Comparison of ENCODE assay signal across 8 cellular contexts in genomic region chr7:150903627-150904026, GRCh38. TPM values are rescaled to one million over a fixed set of nuclear protein-coding genes. Genes with fewer than 3 reads are reported as not detected.
DNase-seq lines count a peak whose midpoint lies in the region; ATAC-seq and TF ChIP-seq lines count a peak whose summit lies in the region.

No MANE protein-coding gene starts in this region.

- H3K27me3 Mint-ChIP-seq in activated naive CD4-positive, alpha-beta T cell treated with anti-CD3 and anti-CD28 coated beads, Interleukin-2, amount 10 ng/mL, durations not matched to agents 7 days and 5 days: peaks cover 78% of the 10 kb centered on the region

- peak overlapping the region in 1 of 2 donors; percentile 28 for H3K27ac Mint-ChIP-seq in activated naive CD4-positive, alpha-beta T cell treated with anti-CD3 and anti-CD28 coated beads, Interleukin-2, amount 50 U/mL, for 72 hours
- no peak overlapping the region for H3K27ac Mint-ChIP-seq in activated naive CD4-positive, alpha-beta T cell treated with anti-CD3 and anti-CD28 coated beads, Interleukin-2, amount 10 ng/mL, durations not matched to agents 7 days and 5 days

- H3K9me3 ChIP-seq in right atrium auricular region: no peaks in the 10 kb centered on the region
- H3K9me3 ChIP-seq in aorta (ENCODE audit: control insufficient read depth, low read length): no peaks in the 10 kb centered on the region

- H3K4me3 ChIP-seq in right atrium auricular region (no peak overlapping the region), aorta (ENCODE audit: low read length in 2 of 2) (no peak overlapping the region)

- 0 to 2% methylated on average over 12 of the region's 12 CpGs for WGBS in aorta, 2 donors

- H3K4me1 Mint-ChIP-seq in activated naive CD4-positive, alpha-beta T cell treated with anti-CD3 and anti-CD28 coated beads, Interleukin-2, amount 10 ng/mL, durations not matched to agents 7 days and 5 days: no peaks in the 10 kb centered on the region

- CTCF ChIA-PET in activated naive CD4-positive, alpha-beta T cell treated with anti-CD3 and anti-CD28 coated beads, Interleukin-2, amount 10 ng/mL, durations not matched to agents 7 days and 5 days (lab: Charles Lee): interaction anchor here (0.8 to 1.0 kb wide), 2 partner anchors 27 to 207 kb away, joined by 3 to 4 read pairs; no protein-coding TSS in a partner anchor

- H3K4me1 ChIP-seq in right atrium auricular region: peaks cover 0 to 35% of the 10 kb centered on the region in 2 donors
- peaks cover 0 to 3% of the 10 kb centered on the region in 2 donors for H3K4me1 ChIP-seq in aorta (ENCODE audit: control insufficient read depth in 1 of 2, insufficient read depth in 2 of 2, low read length in 2 of 2)

- no peak overlapping the region for H3K4me3 Mint-ChIP-seq in activated naive CD4-positive, alpha-beta T cell treated with anti-CD3 and anti-CD28 coated beads, Interleukin-2, amount 10 ng/mL, durations not matched to agents 7 days and 5 days

- intact Hi-C loops in aorta (cut with DNase I): no loop called here

- H3K27me3 ChIP-seq in right atrium auricular region (no peaks in the 10 kb centered on the region), aorta (ENCODE audit: control insufficient read depth in 1 of 2, insufficient read depth in 2 of 2, low read length in 1 of 2) (no peaks in the 10 kb centered on the region)

- peak; percentile 47 to 52 for ATAC-seq in activated naive CD4-positive, alpha-beta T cell treated with anti-CD3 and anti-CD28 coated beads, Interleukin-2, amount 50 U/mL, for 72 hours
- ATAC-seq in aorta (ENCODE audit: low FRiP score): peak; percentile 77
- no peak for ATAC-seq in HG03442 (IDR thresholded peaks at IDR 0.05; ENCODE audit: unreplicated experiment)
- no peak for ATAC-seq in HG02678 (IDR thresholded peaks at IDR 0.05; ENCODE audit: unreplicated experiment)

- no peak for DNase-seq in activated naive CD4-positive, alpha-beta T cell treated with anti-CD3 and anti-CD28 coated beads, Interleukin-2, amount 50 U/mL, for 72 hours (ENCODE audit: low spot score in 2 of 2)
- DNase-seq in activated naive CD4-positive, alpha-beta T cell treated with anti-CD3 and anti-CD28 coated beads, Interleukin-2, amount 10 ng/mL, durations not matched to agents 7 days and 5 days: no peak
- DNase-seq in T1000 (lab: John Stamatoyannopoulos, UW) (peak; percentile 9), right atrium auricular region (ENCODE audit: low spot score) (no peak), aorta (peak; percentile 80 to 91), GM13977 (ENCODE audit: low spot score) (no peak)

- H3K27ac ChIP-seq in right atrium auricular region (peak overlapping the region; percentile 29 to 47), aorta (ENCODE audit: low read depth in 1 of 2, low read length in 2 of 2) (peak overlapping the region in 1 of 2 donors; percentile 22)

- in situ Hi-C loops in GM13977 (cut with MboI; ENCODE audit: low pct_unique_long_range_greater_than_20kb, low sequenced_read_pairs, unreplicated experiment): no loop called here

- no peak for TF ChIP-seq CTCF in right atrium auricular region (IDR thresholded peaks at IDR 0.05)
- TF ChIP-seq CTCF in GM13977 (IDR thresholded peaks at IDR 0.05; ENCODE audit: extremely low read depth, insufficient read depth, missing control alignments): no peak

- H3K36me3 ChIP-seq in right atrium auricular region: no peaks in the 10 kb centered on the region
- H3K36me3 ChIP-seq in aorta (ENCODE audit: control insufficient read depth in 1 of 2, insufficient read depth in 2 of 2, low read length in 1 of 2): no peaks in the 10 kb centered on the region

- no peaks in the 10 kb centered on the region for H3K9me3 Mint-ChIP-seq in activated naive CD4-positive, alpha-beta T cell treated with anti-CD3 and anti-CD28 coated beads, Interleukin-2, amount 50 U/mL, for 72 hours
- no peaks in the 10 kb centered on the region for H3K9me3 Mint-ChIP-seq in activated naive CD4-positive, alpha-beta T cell treated with anti-CD3 and anti-CD28 coated beads, Interleukin-2, amount 10 ng/mL, durations not matched to agents 7 days and 5 days

- H3K36me3 Mint-ChIP-seq in activated naive CD4-positive, alpha-beta T cell treated with anti-CD3 and anti-CD28 coated beads, Interleukin-2, amount 50 U/mL, for 72 hours: no peaks in the 10 kb centered on the region
- no peaks in the 10 kb centered on the region for H3K36me3 Mint-ChIP-seq in activated naive CD4-positive, alpha-beta T cell treated with anti-CD3 and anti-CD28 coated beads, Interleukin-2, amount 10 ng/mL, durations not matched to agents 7 days and 5 days

RNA-seq across cellular contexts. Expression of gene AOC1, which starts 51.3 kb away (rescaled TPM):
- not detected for total RNA-seq in activated naive CD4-positive, alpha-beta T cell treated with anti-CD3 and anti-CD28 coated beads, Interleukin-2, amount 50 U/mL, for 72 hours
- total RNA-seq in right atrium auricular region: not detected
- under 1 TPM in 1 of 2 donors, not detected in 1; 0.72 TPM for total RNA-seq in aorta
- polyA plus RNA-seq in aorta: 10 to 100 TPM in 1 of 2 donors, under 1 TPM in 1; 0.23 to 17.9 TPM

Comparison
In these comparisons a context has a peak if more than half of its experiments do, and no peak if none do; other contexts are left out.
1. ATAC-seq: peak in activated naive CD4-positive, alpha-beta T cell treated with anti-CD3 and anti-CD28 coated beads, Interleukin-2, amount 50 U/mL, for 72 hours (2 of 2) and aorta (single experiment); none in HG03442 (single experiment) and HG02678 (single experiment).
2. DNase-seq: peak in T1000 (single experiment) and aorta (2 of 2); none in activated naive CD4-positive, alpha-beta T cell treated with anti-CD3 and anti-CD28 coated beads, Interleukin-2, amount 50 U/mL, for 72 hours (0 of 2), activated naive CD4-positive, alpha-beta T cell treated with anti-CD3 and anti-CD28 coated beads, Interleukin-2, amount 10 ng/mL, durations not matched to agents 7 days and 5 days (single experiment), right atrium auricular region (single experiment) and GM13977 (single experiment).